22 cellular contexts compared by ENCODE assay signal in genomic region chr21:42143111-42143510, GRCh38.
"Had no signal": no experiment of that assay in that cellular context is flagged by ENCODE, and none has a peak within 500 bp of the region (broad histone marks: within the 10 kb centered on the region; RNA-seq: fewer than 3 reads in every experiment).

No MANE protein-coding gene starts in this region.

- H3K36me3 ChIP-seq: left ventricle myocardium inferior, pancreas, prostate gland, sigmoid colon, suprapubic skin, thoracic aorta, tibial artery, upper lobe of right lung had no signal

- H3K27me3 ChIP-seq: pancreas, suprapubic skin, upper lobe of right lung had no signal

- ATAC-seq: mucosa of descending colon; naive thymus-derived CD8-positive, alpha-beta T cell; pancreas; right cardiac atrium; upper lobe of right lung had no signal

- H3K4me3 ChIP-seq: left ventricle myocardium inferior, mucosa of descending colon, pancreas, prostate gland, sigmoid colon, smooth muscle cell, suprapubic skin, thoracic aorta, tibial artery, upper lobe of right lung had no signal

- H3K9me3 ChIP-seq: left ventricle myocardium inferior, mucosa of descending colon, pancreas, prostate gland, sigmoid colon, suprapubic skin, thoracic aorta, tibial artery, upper lobe of right lung had no signal

- H3K27ac ChIP-seq: left ventricle myocardium inferior, pancreas, prostate gland, sigmoid colon, suprapubic skin, thoracic aorta, tibial artery, upper lobe of right lung had no signal

- H3K4me1 ChIP-seq: pancreas, prostate gland had no signal

- DNase-seq: hypothalamus; left ventricle myocardium inferior; midbrain; naive thymus-derived CD8-positive, alpha-beta T cell; nucleus accumbens; pancreas; retina; right cardiac atrium; sigmoid colon; stimulated activated CD4-positive, alpha-beta T cell treated with anti-CD3 and anti-CD28 coated beads, Interleukin-12 subunit alpha, Interleukin-12 subunit beta, amount 100 ng/mL, for 4 hours; stimulated activated CD4-positive, alpha-beta T cell treated with anti-CD3 and anti-CD28 coated beads, Interleukin-15, amount 100 ng/mL, for 24 hours; stimulated activated CD4-positive, alpha-beta T cell treated with anti-CD3 and anti-CD28 coated beads, Interleukin-2, amount 100 ng/mL, for 24 hours; stimulated activated CD4-positive, alpha-beta T cell treated with anti-CD3 and anti-CD28 coated beads, Interleukin-4, amount 100 ng/mL, for 1 hour; stimulated activated naive CD4-positive, alpha-beta T cell; tibial artery; trophoblast cell had no signal
